Comparison of ENCODE assay signal across 1 cellular context in genomic region chr3:9563851-9564250, GRCh38.
TF ChIP-seq lines count a peak whose summit lies in the region.

No MANE protein-coding gene starts in this region.

TF ChIP-seq in K562, 482 proteins besides CTCF, POLR2A, EP300 and RAD21 (continued from another document):
- TF ChIP-seq GMEB1 (CRISPR knock-in tag; IDR thresholded peaks at IDR 0.05) (no peak), TAF7 (tag; IDR thresholded peaks at IDR 0.05) (no peak)
